ENCODE assay signal across 8 cellular contexts in the genomic region with DNA sequence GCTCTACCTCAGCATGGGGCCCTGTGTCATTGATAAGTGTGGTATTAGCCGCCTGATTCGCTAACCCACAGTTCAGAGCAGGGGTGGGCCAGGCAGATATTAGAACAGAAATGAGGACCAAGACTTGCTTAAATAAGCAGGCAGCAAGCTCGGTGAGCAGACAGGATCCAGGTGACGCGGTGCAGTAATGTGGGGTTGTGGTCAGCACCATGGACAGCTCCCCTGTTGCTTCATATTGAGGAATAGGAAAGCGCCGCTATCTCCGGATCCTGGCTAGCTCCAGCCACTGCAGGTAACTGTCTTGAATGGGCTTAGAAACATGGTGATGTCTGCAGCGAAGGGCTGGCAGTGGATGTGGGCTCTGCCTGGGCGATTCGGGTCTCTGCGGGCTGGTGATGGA. TPM values are rescaled to one million over a fixed set of nuclear protein-coding genes. Genes with fewer than 3 reads are reported as not detected.
A peak's percentile ranks its signal among the peaks of the same experiment; 100 is the strongest.
DNase-seq lines count a peak whose midpoint lies in the region; ATAC-seq and TF ChIP-seq lines count a peak whose summit lies in the region.

No MANE protein-coding gene starts in this region.

- TF ChIP-seq CTCF in Caco-2 (IDR thresholded peaks at IDR 0.05; ENCODE audit: insufficient read depth in 1 of 2, low read depth in 1 of 2, low read length in 1 of 2, severe bottlenecking in 1 of 2, unreplicated experiment in 1 of 2) (no peak), coronary artery (IDR thresholded peaks at IDR 0.05) (no peak)

- H3K27ac Mint-ChIP-seq in Caco-2 (ENCODE audit: unreplicated experiment) = no peak overlapping the region

- ATAC-seq in sciatic nerve = no peak
- no peak for ATAC-seq in HG02588 (IDR thresholded peaks at IDR 0.05; ENCODE audit: unreplicated experiment)

- H3K4me3 ChIP-seq in Caco-2 (ENCODE audit: low read depth, low read length) (no peak overlapping the region), coronary artery (no peak overlapping the region)

- BruUV-seq in Caco-2 (replicated peaks; lab: Mats Ljungman, UMichigan) = no TSS peak

- POLR2A ChIA-PET in Caco-2 (lab: Charles Lee) = no interaction called here

- no peaks in the 10 kb centered on the region for H3K36me3 Mint-ChIP-seq in Caco-2 (ENCODE audit: insufficient read depth, unreplicated experiment)

- H3K4me3 Mint-ChIP-seq in Caco-2 (ENCODE audit: unreplicated experiment) = no peak overlapping the region

- no peaks in the 10 kb centered on the region for H3K27me3 Mint-ChIP-seq in Caco-2 (ENCODE audit: insufficient read depth, unreplicated experiment)

- no peak overlapping the region for H3K27ac ChIP-seq in coronary artery

- no peaks in the 10 kb centered on the region for H3K4me1 ChIP-seq in Caco-2

- CTCF ChIA-PET in Caco-2 (lab: Charles Lee) = interaction anchor here (0.6 kb wide), 1 partner anchor 28 kb away, joined by 4 read pairs; no protein-coding TSS in a partner anchor

- no peaks in the 10 kb centered on the region for H3K36me3 ChIP-seq in Caco-2 (ENCODE audit: control insufficient read depth, insufficient read depth, low read length)

- no peaks in the 10 kb centered on the region for H3K27me3 ChIP-seq in Caco-2 (replicated peaks; ENCODE audit: control insufficient read depth, insufficient read depth, low read length)

- peak; percentile 74 to 77 for DNase-seq in Caco-2
- peak; percentile 5 for DNase-seq in LHCN-M2 (ENCODE audit: low read depth)
- DNase-seq in activated T-cell treated with anti-CD3 and anti-CD28 coated beads, Interleukin-2, amount 50 U/mL, for 1 hour = peak; percentile 36
- peak in 37 of 42 donors; percentile 7 to 79 (median 43) for DNase-seq in head of caudate nucleus
- peak; percentile 85 for DNase-seq in sciatic nerve (ENCODE audit: low spot score)
- DNase-seq in DMS153 (lab: John Stamatoyannopoulos, UW) = no peak
- DNase-seq in coronary artery (ENCODE audit: low spot score) = no peak

- no peaks in the 10 kb centered on the region for H3K4me1 Mint-ChIP-seq in Caco-2 (ENCODE audit: low read depth, unreplicated experiment)

- no peaks in the 10 kb centered on the region for H3K9me3 ChIP-seq in Caco-2

- intact Hi-C loops in Caco-2 (cut with micrococcal nuclease; ENCODE audit: unreplicated experiment) (no loop called here), head of caudate nucleus (cut with DNase I) (no loop called here), sciatic nerve (cut with DNase I) (no loop called here)

- H3K9me3 Mint-ChIP-seq in Caco-2 (ENCODE audit: unreplicated experiment) = no peaks in the 10 kb centered on the region

RNA-seq across cellular contexts. Expression of gene GPR26, which starts 51.3 kb away (rescaled TPM):
- total RNA-seq in Caco-2 (2022) = not detected in 2 replicates
- not detected in 2 replicates for total RNA-seq in LHCN-M2 (2014; rRNA removed)
- not detected for polyA plus RNA-seq in LHCN-M2 (2012)
- total RNA-seq in sciatic nerve = not detected

Comparison
In these comparisons a context has a peak if more than half of its experiments do, and no peak if none do; other contexts are left out.
1. DNase-seq: peak in Caco-2 (2 of 2), LHCN-M2 (single experiment), activated T-cell treated with anti-CD3 and anti-CD28 coated beads, Interleukin-2, amount 50 U/mL, for 1 hour (single experiment), head of caudate nucleus (37 of 42) and sciatic nerve (single experiment); none in DMS153 (single experiment) and coronary artery (single experiment).